ENCODE assay signal across 8 cellular contexts in genomic region chr11:72793452-72794367, GRCh38. TPM values are rescaled to one million over a fixed set of nuclear protein-coding genes. Genes with fewer than 3 reads are reported as not detected.
DNase-seq lines count a peak whose midpoint lies in the region; ATAC-seq, FAIRE-seq and TF ChIP-seq lines count a peak whose summit lies in the region.

STARD10 (minus strand) TSS chr11:72794047; CDS start chr11:72781181, 12,866 bp downstream.

- H3K27ac ChIP-seq in BLaER1 (peak within 1 kb of the TSS; percentile 86), colonic mucosa (peak within 1 kb of the TSS; percentile 90)

- ATAC-seq in HG03457 (IDR thresholded peaks at IDR 0.05; ENCODE audit: unreplicated experiment) = peak; percentile 77

- peak within 1 kb of the TSS; percentile 85 for H3K4me2 ChIP-seq in BLaER1

- FAIRE-seq in GM19239 (lab: Jason Lieb, UNC) = peak; percentile 99

- H4K20me1 ChIP-seq in BLaER1 = no peaks in the 10 kb centered on the region

- intact Hi-C loops in colonic mucosa (cut with DNase I) = loop anchor here (2.0 kb wide), 1 partner anchor 69 kb away; no protein-coding TSS in a partner anchor

- H3K4me1 ChIP-seq in BLaER1 = peaks cover 40% of the 10 kb centered on the region
- peaks cover 12% of the 10 kb centered on the region for H3K4me1 ChIP-seq in colonic mucosa

- H3K4me3 ChIP-seq in BLaER1 (peak within 1 kb of the TSS; percentile 70), colonic mucosa (peak within 1 kb of the TSS; percentile 48)

- peak; percentile 97 for TF ChIP-seq CTCF in colonic mucosa (IDR thresholded peaks at IDR 0.05)

- DNase-seq in GM19239 (ENCODE audit: insufficient read length, low spot score) (peak; percentile 85), NCI-H524 treated with DMSO at 0.1 percent for 48 hours (lab: John Stamatoyannopoulos, UW) (peak; percentile 66), colonic mucosa (peak; percentile 97), kidney tubule cell (ENCODE audit: low spot score) (peak; percentile 95)
- DNase-seq in activated CD4-positive, alpha-beta T cell treated with anti-CD3 and anti-CD28 coated beads for 4 hours = peak; percentile 95 to 96
- DNase-seq in stimulated activated CD4-positive, alpha-beta T cell treated with anti-CD3 and anti-CD28 coated beads, Interleukin-1b, Interleukin-23, amount 100 ng/mL, for 4 hours (ENCODE audit: low read depth in 2 of 2) = peak; percentile 93 to 94

- H3K27me3 ChIP-seq in BLaER1 = no peaks in the 10 kb centered on the region
- H3K27me3 ChIP-seq in colonic mucosa = no peaks in the 10 kb centered on the region

- no peaks in the 10 kb centered on the region for H3K9me3 ChIP-seq in BLaER1
- H3K9me3 ChIP-seq in colonic mucosa = no peaks in the 10 kb centered on the region

- H3K36me3 ChIP-seq in BLaER1 (no peaks in the 10 kb centered on the region), colonic mucosa (no peaks in the 10 kb centered on the region)

- H3K9ac ChIP-seq in BLaER1 (peak within 1 kb of the TSS; percentile 84), colonic mucosa (ENCODE audit: low read depth in 2 of 2, low read length in 2 of 2) (peak within 1 kb of the TSS; percentile 42 to 71)

RNA-seq across cellular contexts. Expression of gene STARD10, which starts in this region (rescaled TPM):
- 100 to 1,000 TPM; 519 to 905 TPM for total RNA-seq in colonic mucosa

Comparison
In these comparisons a context has a peak if more than half of its experiments do, and no peak if none do; other contexts are left out.
1. Peak in every context shown above with its lines: DNase-seq, ATAC-seq, H3K4me3 ChIP-seq and H3K27ac ChIP-seq.